ENCODE assay signal across 1 cellular context in the genomic region with DNA sequence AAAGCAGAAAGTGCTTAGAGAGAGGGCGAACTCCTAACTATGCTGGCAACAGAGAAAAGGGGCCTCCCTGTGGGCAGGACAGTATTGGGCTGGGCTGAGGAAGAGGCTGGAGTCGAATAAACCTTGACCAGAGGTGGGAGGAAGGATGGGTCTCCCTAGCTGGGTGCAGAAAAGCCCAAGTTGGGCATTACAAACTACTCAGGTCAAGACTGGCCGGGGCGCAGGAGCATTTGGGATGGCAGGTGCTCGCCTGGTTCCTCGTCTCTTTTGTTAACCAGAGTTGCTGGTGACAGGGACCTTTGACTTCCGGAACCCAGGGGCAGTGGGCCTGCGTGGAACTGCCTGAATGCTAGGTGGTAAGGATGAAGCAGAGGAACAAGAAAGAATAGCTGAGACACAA.
TF ChIP-seq lines count a peak whose summit lies in the region.

No MANE protein-coding gene starts in this region.

TF ChIP-seq in IMR-90, 13 proteins besides CTCF, POLR2A, EP300 and RAD21 (continued from another document):
- TF ChIP-seq FOS (IDR thresholded peaks at IDR 0.05; ENCODE audit: low read depth, low read length) (no peak), RCOR1 (IDR thresholded peaks at IDR 0.05; ENCODE audit: insufficient replicate concordance, low read length) (no peak), MXI1 (IDR thresholded peaks at IDR 0.05; ENCODE audit: borderline replicate concordance, low read depth, low read length) (no peak), SMC3 (IDR thresholded peaks at IDR 0.05; ENCODE audit: low read depth, low read length) (no peak), RFX5 (IDR thresholded peaks at IDR 0.05; ENCODE audit: low read depth, low read length) (no peak)
- TF ChIP-seq, protein P1, sequence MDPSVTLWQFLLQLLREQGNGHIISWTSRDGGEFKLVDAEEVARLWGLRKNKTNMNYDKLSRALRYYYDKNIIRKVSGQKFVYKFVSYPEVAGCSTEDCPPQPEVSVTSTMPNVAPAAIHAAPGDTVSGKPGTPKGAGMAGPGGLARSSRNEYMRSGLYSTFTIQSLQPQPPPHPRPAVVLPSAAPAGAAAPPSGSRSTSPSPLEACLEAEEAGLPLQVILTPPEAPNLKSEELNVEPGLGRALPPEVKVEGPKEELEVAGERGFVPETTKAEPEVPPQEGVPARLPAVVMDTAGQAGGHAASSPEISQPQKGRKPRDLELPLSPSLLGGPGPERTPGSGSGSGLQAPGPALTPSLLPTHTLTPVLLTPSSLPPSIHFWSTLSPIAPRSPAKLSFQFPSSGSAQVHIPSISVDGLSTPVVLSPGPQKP (IDR thresholded peaks at IDR 0.05; ENCODE audit: borderline replicate concordance, low read depth, low read length), result no peak
